Comparison of ENCODE assay signal across 30 cellular contexts in genomic region chr20:24917056-24917455, GRCh38. TPM values are rescaled to one million over a fixed set of nuclear protein-coding genes. Genes with fewer than 3 reads are reported as not detected.
"Had no signal": no experiment of that assay in that cellular context is flagged by ENCODE, and none has a peak within 500 bp of the region (broad histone marks: within the 10 kb centered on the region; RNA-seq: fewer than 3 reads in every experiment).

No MANE protein-coding gene starts in this region.

- H3K36me3 Mint-ChIP-seq: memory B cell; natural killer cell; stimulated activated effector memory CD8-positive, alpha-beta T cell treated with anti-CD3 and anti-CD28 coated beads, Interleukin-12 subunit alpha, Interleukin-12 subunit beta, amount 100 ng/mL, for 72 hours had no signal

- H3K4me1 Mint-ChIP-seq: memory B cell had no signal

- H3K9me3 ChIP-seq: esophagus muscularis mucosa, heart right ventricle, left lung, lower lobe of right lung, neutrophil, psoas muscle, sigmoid colon, testis, tibial artery, upper lobe of left lung, uterus had no signal

- H3K27me3 ChIP-seq: dorsolateral prefrontal cortex, foreskin keratinocyte, sigmoid colon, testis, tibial artery, upper lobe of left lung, uterus had no signal

- H3K4me1 ChIP-seq: foreskin keratinocyte, lower lobe of right lung, parathyroid adenoma, psoas muscle, uterus had no signal

- H3K36me3 ChIP-seq: esophagus muscularis mucosa, heart right ventricle, left lung, lower lobe of right lung, neutrophil, sigmoid colon, tibial artery, upper lobe of left lung, uterus had no signal

- H3K4me3 Mint-ChIP-seq: memory B cell, natural killer cell had no signal

- H3K9me3 Mint-ChIP-seq: memory B cell; natural killer cell; stimulated activated effector memory CD8-positive, alpha-beta T cell treated with anti-CD3 and anti-CD28 coated beads, Interleukin-12 subunit alpha, Interleukin-12 subunit beta, amount 100 ng/mL, for 72 hours had no signal

- H3K27ac ChIP-seq: esophagus muscularis mucosa, foreskin keratinocyte, heart right ventricle, left lung, lower lobe of right lung, neutrophil, parathyroid adenoma, psoas muscle, sigmoid colon, testis, tibial artery, upper lobe of left lung, uterus had no signal

- H3K27ac Mint-ChIP-seq: memory B cell had no signal

- H3K4me3 ChIP-seq: dorsolateral prefrontal cortex, esophagus muscularis mucosa, heart right ventricle, left lung, lower lobe of right lung, psoas muscle, sigmoid colon, tibial artery, upper lobe of left lung, uterus had no signal

- DNase-seq: dorsolateral prefrontal cortex; effector CD8-positive, alpha-beta T cell; foreskin keratinocyte; glutamatergic neuron; heart right ventricle; hippocampal formation; left cardiac atrium; lower lobe of right lung; natural killer cell; psoas muscle; right cardiac atrium; sigmoid colon; stimulated activated CD4-positive, alpha-beta T cell treated with anti-CD3 and anti-CD28 coated beads, Interleukin-4, amount 100 ng/mL, for 24 hours; stimulated activated naive CD4-positive, alpha-beta T cell treated with Interleukin-2 at 50 U/mL for 16 hours; substantia nigra; testis; tibial artery; uterus had no signal

RNA-seq across cellular contexts. Expression of gene CST7, which starts 32.0 kb away (rescaled TPM):
- total RNA-seq: endothelial cell of umbilical vein, epithelial cell of proximal tubule, fibroblast of lung, foreskin keratinocyte, kidney epithelial cell, renal cortical epithelial cell had no signal
